Comparison of ENCODE assay signal across 18 cellular contexts in the genomic region with DNA sequence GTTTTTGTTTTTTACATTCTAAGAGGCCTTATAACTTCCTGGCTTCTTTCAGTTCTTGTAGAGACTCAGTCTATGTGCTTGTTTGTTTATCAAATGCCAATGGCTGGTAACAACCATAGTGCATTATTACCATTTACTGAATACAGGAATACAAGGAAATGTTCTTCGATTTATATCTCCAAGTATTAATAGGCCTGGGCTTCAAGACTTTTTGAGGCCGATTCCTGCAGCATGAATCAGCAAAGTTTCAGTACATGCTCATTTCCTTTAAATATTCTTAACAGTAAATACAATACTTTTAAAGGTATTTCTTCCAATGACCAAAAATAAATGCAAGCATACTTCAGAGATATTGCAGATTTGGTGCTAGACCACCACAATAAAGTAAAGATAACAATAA.
DNase-seq lines count a peak whose midpoint lies in the region; ATAC-seq and TF ChIP-seq lines count a peak whose summit lies in the region.
"Had no signal": no experiment of that assay in that cellular context is flagged by ENCODE, and none has a peak within 500 bp of the region (broad histone marks: within the 10 kb centered on the region; RNA-seq: fewer than 3 reads in every experiment).

No MANE protein-coding gene starts in this region.

- ATAC-seq in foreskin keratinocyte = peak; percentile 60
- ATAC-seq in GM19023 (IDR thresholded peaks at IDR 0.05; ENCODE audit: unreplicated experiment) = no peak
- ATAC-seq: gastrocnemius medialis, HCT116 had no signal

- H4K20me1 ChIP-seq in MM.1S (ENCODE audit: insufficient read depth, low read length) = no peaks in the 10 kb centered on the region
- H4K20me1 ChIP-seq: BLaER1 treated with 17β-estradiol and CSF1 and Interleukin-3, amounts not matched to agents 10 nM and 100 nM had no signal

- H3K79me2 ChIP-seq in ACC112 (ENCODE audit: control insufficient read depth, insufficient read depth, low read length, unreplicated experiment) (no peaks in the 10 kb centered on the region), MM.1S (ENCODE audit: low read length) (no peaks in the 10 kb centered on the region)

- DNase-seq in M059J (ENCODE audit: low read depth) (peak; percentile 32), cardiac fibroblast (ENCODE audit: low read depth in 2 of 2) (peak; percentile 46 to 66), foreskin keratinocyte (peak in 1 of 2 donors; percentile 57), MM.1S (no peak), suprapubic skin (ENCODE audit: low spot score in 2 of 2) (no peak), SHP77 treated with DMSO at 0.1 percent for 48 hours (lab: John Stamatoyannopoulos, UW) (no peak)
- DNase-seq: activated effector memory CD4-positive, alpha-beta T cell treated with Interleukin-2 at 50 U/mL for 16 hours; effector memory CD4-positive, alpha-beta T cell; gastrocnemius medialis; GDM1; NCI-H1694; stimulated activated CD8-positive, alpha-beta memory T cell treated with anti-CD3 and anti-CD28 coated beads, Interleukin-4, amount 100 ng/mL, for 48 hours; T1000 had no signal

- no peak overlapping the region for H3K4me2 ChIP-seq in MM.1S (ENCODE audit: low read depth, low read length)
- H3K4me2 ChIP-seq: BLaER1 treated with 17β-estradiol and CSF1 and Interleukin-3, amounts not matched to agents 10 nM and 100 nM had no signal

- H3K27me3 ChIP-seq in ACC112 (ENCODE audit: insufficient read depth, low read length) (no peaks in the 10 kb centered on the region), foreskin keratinocyte (no peaks in the 10 kb centered on the region), MM.1S (replicated peaks; ENCODE audit: insufficient read depth, low read length) (no peaks in the 10 kb centered on the region), suprapubic skin (no peaks in the 10 kb centered on the region)
- H3K27me3 ChIP-seq: BLaER1 treated with 17β-estradiol and CSF1 and Interleukin-3, amounts not matched to agents 10 nM and 100 nM; gastrocnemius medialis; vagina had no signal

- no peaks in the 10 kb centered on the region for H3F3A ChIP-seq in MM.1S (ENCODE audit: insufficient read depth, low read length)

- no peak for TF ChIP-seq CTCF in cardiac fibroblast (IDR thresholded peaks at IDR 0.05; ENCODE audit: low read depth, low read length)
- no peak for TF ChIP-seq CTCF in foreskin keratinocyte (conservative IDR thresholded peaks at IDR 0.05)
- no peak for TF ChIP-seq CTCF in MM.1S (IDR thresholded peaks at IDR 0.05; ENCODE audit: low read length)
- no peak for TF ChIP-seq CTCF in suprapubic skin (IDR thresholded peaks at IDR 0.05)

- no peak for TF ChIP-seq EP300 in suprapubic skin (IDR thresholded peaks at IDR 0.05)

- H3K36me3 ChIP-seq in ACC112 (ENCODE audit: insufficient read depth, low read length) (no peaks in the 10 kb centered on the region), MM.1S (replicated peaks; ENCODE audit: insufficient read depth, low read length) (no peaks in the 10 kb centered on the region), suprapubic skin (no peaks in the 10 kb centered on the region)
- H3K36me3 ChIP-seq: BLaER1 treated with 17β-estradiol and CSF1 and Interleukin-3, amounts not matched to agents 10 nM and 100 nM; gastrocnemius medialis; vagina had no signal

- no peak for TF ChIP-seq POLR2A in suprapubic skin (IDR thresholded peaks at IDR 0.05)

- H3K4me3 ChIP-seq in ACC112 (ENCODE audit: low read depth, low read length) = peak overlapping the region; percentile 14; the same call in 1 of the 2 replicates
- H3K4me3 ChIP-seq in cardiac fibroblast (replicated peaks in 1 of 2; ENCODE audit: low read depth in 2 of 2, low read length in 2 of 2) = no peak overlapping the region
- no peak overlapping the region for H3K4me3 ChIP-seq in MM.1S (ENCODE audit: low read length)
- no peak overlapping the region for H3K4me3 ChIP-seq in suprapubic skin
- H3K4me3 ChIP-seq: BLaER1 treated with 17β-estradiol and CSF1 and Interleukin-3, amounts not matched to agents 10 nM and 100 nM; gastrocnemius medialis; vagina had no signal

- no peak overlapping the region for H3K9ac ChIP-seq in MM.1S (ENCODE audit: low read length)
- H3K9ac ChIP-seq: BLaER1 treated with 17β-estradiol and CSF1 and Interleukin-3, amounts not matched to agents 10 nM and 100 nM had no signal

- H3K9me3 ChIP-seq in MM.1S (replicated peaks; ENCODE audit: insufficient read depth, low read length) (no peaks in the 10 kb centered on the region), suprapubic skin (peaks cover 9% of the 10 kb centered on the region)

- H3K4me1 ChIP-seq in ACC112 (ENCODE audit: control insufficient read depth, insufficient read depth, low read length, unreplicated experiment) (peaks cover 14% of the 10 kb centered on the region), foreskin keratinocyte (peaks cover 9% of the 10 kb centered on the region), MM.1S (ENCODE audit: low read length) (no peaks in the 10 kb centered on the region), suprapubic skin (peaks cover 3% of the 10 kb centered on the region)
- H3K4me1 ChIP-seq: BLaER1 treated with 17β-estradiol and CSF1 and Interleukin-3, amounts not matched to agents 10 nM and 100 nM; gastrocnemius medialis; vagina had no signal

- WGBS in suprapubic skin = 40% methylated on average over 2 of the region's 2 CpGs

- peak overlapping the region; percentile 95 for H2AFZ ChIP-seq in ACC112 (ENCODE audit: low read length, unreplicated experiment)
- H2AFZ ChIP-seq in MM.1S (ENCODE audit: low read length) = no peak overlapping the region

- H3K27ac ChIP-seq in ACC112 (ENCODE audit: low read depth, low read length) = peak overlapping the region; percentile 50
- no peak overlapping the region for H3K27ac ChIP-seq in foreskin keratinocyte
- H3K27ac ChIP-seq in MM.1S (ENCODE audit: low read length) = no peak overlapping the region
- no peak overlapping the region for H3K27ac ChIP-seq in suprapubic skin
- H3K27ac ChIP-seq: BLaER1 treated with 17β-estradiol and CSF1 and Interleukin-3, amounts not matched to agents 10 nM and 100 nM; gastrocnemius medialis; vagina had no signal

- H3K9me2 ChIP-seq in MM.1S (replicated peaks; ENCODE audit: insufficient read depth, low read length) = no peaks in the 10 kb centered on the region

Comparison
In these comparisons a context has a peak if more than half of its experiments do, and no peak if none do; other contexts are left out.
1. DNase-seq: peak in M059J (single experiment) and cardiac fibroblast (2 of 2); none in MM.1S (single experiment), suprapubic skin (0 of 2) and SHP77 treated with DMSO at 0.1 percent for 48 hours (single experiment).